14 cellular contexts compared by ENCODE assay signal in the genomic region with DNA sequence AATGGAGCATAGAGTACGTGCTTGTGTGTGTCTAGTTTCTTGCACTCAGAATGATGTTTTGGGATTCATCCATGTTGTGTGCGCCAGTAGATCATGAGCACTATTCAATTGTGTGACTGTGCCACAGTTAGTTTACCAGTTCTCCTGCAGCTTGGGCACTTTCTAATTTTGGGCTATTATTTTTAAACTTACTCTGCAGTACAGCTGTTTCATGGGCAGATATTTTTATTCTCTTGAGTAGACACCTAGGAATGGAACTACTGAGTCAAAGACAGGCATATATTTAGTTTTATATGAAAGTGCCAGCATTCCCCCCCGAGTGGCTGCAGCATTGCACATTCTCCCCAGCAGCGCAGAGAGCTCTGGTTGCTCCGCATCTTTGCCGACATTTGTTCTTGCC.
DNase-seq lines count a peak whose midpoint lies in the region; ATAC-seq and TF ChIP-seq lines count a peak whose summit lies in the region.
"Had no signal": no experiment of that assay in that cellular context is flagged by ENCODE, and none has a peak within 500 bp of the region (broad histone marks: within the 10 kb centered on the region; RNA-seq: fewer than 3 reads in every experiment).

No MANE protein-coding gene starts in this region.

- H3K36me3 Mint-ChIP-seq in Caco-2 (ENCODE audit: insufficient read depth, unreplicated experiment) = peaks cover 16% of the 10 kb centered on the region

- H3K9me3 Mint-ChIP-seq in Caco-2 (ENCODE audit: unreplicated experiment) = peaks cover 22% of the 10 kb centered on the region

- no peaks in the 10 kb centered on the region for H3K27me3 Mint-ChIP-seq in Caco-2 (ENCODE audit: insufficient read depth, unreplicated experiment)

- no peak for ATAC-seq in HG02610 (IDR thresholded peaks at IDR 0.05; ENCODE audit: unreplicated experiment)

- DNase-seq in Caco-2 (no peak), PC-9 (no peak), NCI-H345 (lab: John Stamatoyannopoulos, UW) (no peak)
- DNase-seq in activated CD4-positive, CD25-positive, alpha-beta regulatory T cell (lab: John Stamatoyannopoulos, UW) = no peak
- DNase-seq in activated effector memory CD4-positive, alpha-beta T cell treated with anti-CD3 and anti-CD28 coated beads, Interleukin-2, amount 50 U/mL, for 16 hours = no peak
- DNase-seq: Kasumi-1, MM.1S, NCI-H187 treated with DMSO at 0.1 percent for 48 hours, NCI-H748 treated with DMSO at 0.1 percent for 48 hours had no signal

- TF ChIP-seq CTCF in Caco-2 (IDR thresholded peaks at IDR 0.05; ENCODE audit: insufficient read depth in 1 of 2, low read depth in 1 of 2, low read length in 1 of 2, severe bottlenecking in 1 of 2, unreplicated experiment in 1 of 2) = no peak
- no peak for TF ChIP-seq CTCF in PC-9 (conservative IDR thresholded peaks at IDR 0.05)

- H3K9me2 ChIP-seq in PC-9 (ENCODE audit: insufficient read depth) = no peaks in the 10 kb centered on the region

- no peak overlapping the region for H3K27ac ChIP-seq in PC-9
- H3K27ac ChIP-seq in muscle layer of colon (ENCODE audit: low read depth, low read length) = peak overlapping the region; percentile 78
- H3K27ac ChIP-seq in skeletal muscle tissue (ENCODE audit: low read depth, low read length) = peak overlapping the region; percentile 94
- H3K27ac ChIP-seq: RWPE1 had no signal

- CTCF ChIA-PET in Caco-2 (lab: Charles Lee) = interaction anchor here (1.2 kb wide), 1 partner anchor 174 kb away, joined by 3 read pairs; no protein-coding TSS in a partner anchor
- CTCF ChIA-PET in PC-9 (lab: Charles Lee) = interaction anchor here (0.6 kb wide), 1 partner anchor 651 kb away, joined by 3 read pairs; no protein-coding TSS in a partner anchor

- H3K9ac ChIP-seq in muscle layer of colon (ENCODE audit: low read length) = no peak overlapping the region
- H3K9ac ChIP-seq in skeletal muscle tissue (ENCODE audit: low read depth in 1 of 3, low read length in 3 of 3) = peak overlapping the region in 1 of 3 donors; percentile 24

- H3K36me3 ChIP-seq in Caco-2 (ENCODE audit: control insufficient read depth, insufficient read depth, low read length) (no peaks in the 10 kb centered on the region; the same call in 1 of the 2 replicates), PC-9 (ENCODE audit: low read depth) (no peaks in the 10 kb centered on the region), muscle layer of colon (ENCODE audit: insufficient read depth, low read length) (no peaks in the 10 kb centered on the region), skeletal muscle tissue (ENCODE audit: control insufficient read depth in 3 of 3, insufficient read depth in 3 of 3, low read length in 3 of 3) (no peaks in the 10 kb centered on the region)

- H4K20me1 ChIP-seq in PC-9 (ENCODE audit: insufficient read depth) = no peaks in the 10 kb centered on the region

- peak overlapping the region; percentile 73; the same call in 1 of the 2 replicates for H3K4me2 ChIP-seq in PC-9

- peak overlapping the region; percentile 69 for H3K27ac Mint-ChIP-seq in Caco-2 (ENCODE audit: unreplicated experiment)
- H3K27ac Mint-ChIP-seq: IgD-negative memory B cell had no signal

- BruUV-seq in Caco-2 (replicated peaks; lab: Mats Ljungman, UMichigan) (no TSS peak), PC-9 (replicated peaks; lab: Mats Ljungman, UMichigan) (no TSS peak)

- POLR2A ChIA-PET in Caco-2 (lab: Charles Lee) = no interaction called here
- POLR2A ChIA-PET in PC-9 (lab: Charles Lee; ENCODE audit: unreplicated experiment) = no interaction called here

- H2AFZ ChIP-seq in PC-9 = no peak overlapping the region

- H3K4me3 Mint-ChIP-seq in Caco-2 (ENCODE audit: unreplicated experiment) = no peak overlapping the region
- H3K4me3 Mint-ChIP-seq: IgD-negative memory B cell had no signal

- peaks cover 44% of the 10 kb centered on the region for H3K4me1 Mint-ChIP-seq in Caco-2 (ENCODE audit: low read depth, unreplicated experiment)

- H3K79me2 ChIP-seq in PC-9 (ENCODE audit: low read depth) = no peaks in the 10 kb centered on the region

- peaks cover 15% of the 10 kb centered on the region; the same call in 1 of the 2 replicates for H3F3A ChIP-seq in PC-9 (ENCODE audit: insufficient read depth, low read depth)

- peaks cover 49% of the 10 kb centered on the region for H3K4me1 ChIP-seq in Caco-2
- peaks cover 45% of the 10 kb centered on the region for H3K4me1 ChIP-seq in PC-9 (replicated peaks; ENCODE audit: insufficient read depth)
- H3K4me1 ChIP-seq in muscle layer of colon (ENCODE audit: insufficient read depth, low read length) = peaks cover 58% of the 10 kb centered on the region
- peaks cover 63 to 68% (median 64%) of the 10 kb centered on the region in 3 donors for H3K4me1 ChIP-seq in skeletal muscle tissue (ENCODE audit: control insufficient read depth in 3 of 3, insufficient read depth in 3 of 3, low read length in 3 of 3)

- H3K4me3 ChIP-seq in Caco-2 (ENCODE audit: low read depth, low read length) = no peak overlapping the region
- no peak overlapping the region for H3K4me3 ChIP-seq in PC-9
- H3K4me3 ChIP-seq in muscle layer of colon (ENCODE audit: low read depth in 1 of 2, low read length in 2 of 2) = no peak overlapping the region
- H3K4me3 ChIP-seq in skeletal muscle tissue (ENCODE audit: low read length in 3 of 3) = peak overlapping the region in 2 of 3 donors; percentile 9 to 11

- H3K27me3 ChIP-seq in Caco-2 (replicated peaks; ENCODE audit: control insufficient read depth, insufficient read depth, low read length) (no peaks in the 10 kb centered on the region), PC-9 (ENCODE audit: insufficient read depth, low read depth) (no peaks in the 10 kb centered on the region), muscle layer of colon (ENCODE audit: control insufficient read depth in 1 of 2, insufficient read depth in 2 of 2, low read length in 2 of 2) (no peaks in the 10 kb centered on the region), skeletal muscle tissue (ENCODE audit: control insufficient read depth in 3 of 3, insufficient read depth in 3 of 3, low read length in 3 of 3) (no peaks in the 10 kb centered on the region)

- H3K9me3 ChIP-seq in Caco-2 (peaks cover 5% of the 10 kb centered on the region; the same call in 1 of the 2 replicates), PC-9 (ENCODE audit: insufficient read depth, low read depth) (no peaks in the 10 kb centered on the region), muscle layer of colon (ENCODE audit: low read length) (no peaks in the 10 kb centered on the region), skeletal muscle tissue (ENCODE audit: control insufficient read depth in 3 of 3, low read length in 3 of 3) (no peaks in the 10 kb centered on the region)

- intact Hi-C loops in Caco-2 (cut with micrococcal nuclease; ENCODE audit: unreplicated experiment) = loop anchor here (5.0 kb wide), 1 partner anchor 39 kb away; no protein-coding TSS in a partner anchor
- intact Hi-C loops in PC-9 (cut with micrococcal nuclease; ENCODE audit: unreplicated experiment) = no loop called here

Comparison
In these comparisons a context has a peak if more than half of its experiments do, and no peak if none do; other contexts are left out.
1. H3K4me3 ChIP-seq: peak in skeletal muscle tissue (2 of 3); none in Caco-2 (single experiment), PC-9 (single experiment) and muscle layer of colon (0 of 2).